ENCODE assay signal across 18 cellular contexts in genomic region chrX:69627744-69628143, GRCh38. TPM values are rescaled to one million over a fixed set of nuclear protein-coding genes. Genes with fewer than 3 reads are reported as not detected.
DNase-seq lines count a peak whose midpoint lies in the region; ATAC-seq and TF ChIP-seq lines count a peak whose summit lies in the region.
"Had no signal": no experiment of that assay in that cellular context is flagged by ENCODE, and none has a peak within 500 bp of the region (broad histone marks: within the 10 kb centered on the region; RNA-seq: fewer than 3 reads in every experiment).

No MANE protein-coding gene starts in this region.

- peaks cover 6% of the 10 kb centered on the region for H3K36me3 Mint-ChIP-seq in activated naive CD4-positive, alpha-beta T cell treated with anti-CD3 and anti-CD28 coated beads, Interleukin-2, amount 50 U/mL, for 24 hours
- no peaks in the 10 kb centered on the region for H3K36me3 Mint-ChIP-seq in activated T-helper 17 cell treated with anti-CD3 and anti-CD28 coated beads, Interleukin-2, amount 50 U/mL, for 72 hours (ENCODE audit: low read depth)
- H3K36me3 Mint-ChIP-seq: CD14-positive monocyte had no signal

- no peaks in the 10 kb centered on the region for H3K36me3 ChIP-seq in mammary epithelial cell (ENCODE audit: insufficient read depth, low read length)

- H3K9ac ChIP-seq in mammary epithelial cell (ENCODE audit: insufficient read depth, low read length) = no peak overlapping the region

- CTCF ChIA-PET in mammary epithelial cell (lab: Charles Lee; ENCODE audit: low non-redundant PET) = no interaction called here

- H3K4me3 Mint-ChIP-seq in activated naive CD4-positive, alpha-beta T cell treated with anti-CD3 and anti-CD28 coated beads, Interleukin-2, amount 50 U/mL, for 24 hours = no peak overlapping the region
- H3K4me3 Mint-ChIP-seq in activated T-helper 17 cell treated with anti-CD3 and anti-CD28 coated beads, Interleukin-2, amount 50 U/mL, for 72 hours = no peak overlapping the region
- H3K4me3 Mint-ChIP-seq in stimulated activated naive CD8-positive, alpha-beta T cell treated with anti-CD3 and anti-CD28 coated beads, Interleukin-15, amount 100 ng/mL, for 72 hours = no peak overlapping the region
- H3K4me3 Mint-ChIP-seq: CD14-positive monocyte had no signal

- no peaks in the 10 kb centered on the region for H3K9me3 ChIP-seq in mammary epithelial cell (replicated peaks; ENCODE audit: insufficient read depth, low read length)

- no TSS peak for BruUV-seq in mammary epithelial cell (replicated peaks; lab: Mats Ljungman, UMichigan)

- intact Hi-C loops in mammary epithelial cell (cut with micrococcal nuclease) = no loop called here

- peak; percentile 75 for ATAC-seq in activated T-helper 17 cell treated with anti-CD3 and anti-CD28 coated beads, Interleukin-2, amount 50 U/mL, for 72 hours (replicated peaks)
- peak; percentile 73 for ATAC-seq in stimulated activated naive CD8-positive, alpha-beta T cell treated with anti-CD3 and anti-CD28 coated beads, Interleukin-15, amount 100 ng/mL, for 72 hours
- no peak for ATAC-seq in GM18868 (IDR thresholded peaks at IDR 0.05; ENCODE audit: unreplicated experiment)

- no peak for TF ChIP-seq CTCF in mammary epithelial cell (conservative IDR thresholded peaks at IDR 0.05 in 1 of 2, IDR thresholded peaks at IDR 0.05 in 1 of 2; ENCODE audit: extremely low read depth in 1 of 2, insufficient read depth in 1 of 2, low read depth in 1 of 2, low read length in 2 of 2)

- H3K4me1 ChIP-seq in mammary epithelial cell (ENCODE audit: insufficient read depth, low read length) = no peaks in the 10 kb centered on the region

- no peak overlapping the region for H3K27ac ChIP-seq in mammary epithelial cell (ENCODE audit: insufficient read depth, low read depth, low read length)
- H3K27ac ChIP-seq: HL-60, RWPE1 had no signal

- H4K20me1 ChIP-seq in mammary epithelial cell (ENCODE audit: insufficient read depth, low read length) = no peaks in the 10 kb centered on the region

- 73% methylated on average over 2 of the region's 2 CpGs for WGBS in mammary epithelial cell (ENCODE audit: low coverage, missing lambda C conversion rate)

- no peaks in the 10 kb centered on the region for H3K27me3 Mint-ChIP-seq in activated naive CD4-positive, alpha-beta T cell treated with anti-CD3 and anti-CD28 coated beads, Interleukin-2, amount 50 U/mL, for 24 hours
- no peaks in the 10 kb centered on the region for H3K27me3 Mint-ChIP-seq in activated T-helper 17 cell treated with anti-CD3 and anti-CD28 coated beads, Interleukin-2, amount 50 U/mL, for 72 hours
- H3K27me3 Mint-ChIP-seq in stimulated activated naive CD8-positive, alpha-beta T cell treated with anti-CD3 and anti-CD28 coated beads, Interleukin-15, amount 100 ng/mL, for 72 hours = no peaks in the 10 kb centered on the region

- H3K27ac Mint-ChIP-seq in activated naive CD4-positive, alpha-beta T cell treated with anti-CD3 and anti-CD28 coated beads, Interleukin-2, amount 50 U/mL, for 24 hours = peak overlapping the region; percentile 90
- no peak overlapping the region for H3K27ac Mint-ChIP-seq in activated T-helper 17 cell treated with anti-CD3 and anti-CD28 coated beads, Interleukin-2, amount 50 U/mL, for 72 hours
- no peak overlapping the region for H3K27ac Mint-ChIP-seq in stimulated activated naive CD8-positive, alpha-beta T cell treated with anti-CD3 and anti-CD28 coated beads, Interleukin-15, amount 100 ng/mL, for 72 hours
- H3K27ac Mint-ChIP-seq: CD14-positive monocyte had no signal

- H3K4me2 ChIP-seq in mammary epithelial cell (ENCODE audit: insufficient read depth, low read depth, low read length) = no peak overlapping the region

- H3K9me3 Mint-ChIP-seq in activated naive CD4-positive, alpha-beta T cell treated with anti-CD3 and anti-CD28 coated beads, Interleukin-2, amount 50 U/mL, for 24 hours = no peaks in the 10 kb centered on the region
- no peaks in the 10 kb centered on the region for H3K9me3 Mint-ChIP-seq in activated T-helper 17 cell treated with anti-CD3 and anti-CD28 coated beads, Interleukin-2, amount 50 U/mL, for 72 hours
- H3K9me3 Mint-ChIP-seq in stimulated activated naive CD8-positive, alpha-beta T cell treated with anti-CD3 and anti-CD28 coated beads, Interleukin-15, amount 100 ng/mL, for 72 hours = peaks cover 2 to 7% of the 10 kb centered on the region in 2 donors

- H3K4me3 ChIP-seq in mammary epithelial cell (replicated peaks in 1 of 3; ENCODE audit: insufficient read depth in 1 of 3, low read depth in 2 of 3, low read length in 3 of 3) = no peak overlapping the region

- dilution Hi-C loops in mammary epithelial cell (cut with HindIII; ENCODE audit: low sequenced_read_pairs) = no loop called here

- no peak for DNase-seq in activated naive CD4-positive, alpha-beta T cell treated with anti-CD3 and anti-CD28 coated beads, Interleukin-2, amount 50 U/mL, for 16 hours
- DNase-seq in KBM-7 (peak; percentile 19), mammary epithelial cell (no peak)
- peak in 1 of 2 donors; percentile 8 for DNase-seq in stimulated activated naive CD8-positive, alpha-beta T cell treated with anti-CD3 and anti-CD28 coated beads, Interleukin-15, amount 100 ng/mL, for 72 hours
- DNase-seq: IMR-90, MM.1S, NCI-H1092, NCI-H146, NCI-H2029 treated with DMSO at 0.1 percent for 48 hours, NCI-H446 treated with DMSO at 0.1 percent for 48 hours, NCI-H774, SIG-M5 had no signal

- no peaks in the 10 kb centered on the region for H3K27me3 ChIP-seq in mammary epithelial cell (ENCODE audit: insufficient read depth, low read length)

- no peaks in the 10 kb centered on the region for H3K79me2 ChIP-seq in mammary epithelial cell (ENCODE audit: insufficient read depth, low read length)

- in situ Hi-C loops in KBM-7 (cut with MboI; ENCODE audit: low pct_unique_long_range_greater_than_20kb, low sequenced_read_pairs) (no loop called here), mammary epithelial cell (cut with MboI; ENCODE audit: low sequenced_read_pairs in 2 of 2) (no loop called here)

- peaks cover 51% of the 10 kb centered on the region for H3K4me1 Mint-ChIP-seq in activated naive CD4-positive, alpha-beta T cell treated with anti-CD3 and anti-CD28 coated beads, Interleukin-2, amount 50 U/mL, for 24 hours
- peaks cover 14% of the 10 kb centered on the region for H3K4me1 Mint-ChIP-seq in activated T-helper 17 cell treated with anti-CD3 and anti-CD28 coated beads, Interleukin-2, amount 50 U/mL, for 72 hours
- peaks cover 11% of the 10 kb centered on the region for H3K4me1 Mint-ChIP-seq in stimulated activated naive CD8-positive, alpha-beta T cell treated with anti-CD3 and anti-CD28 coated beads, Interleukin-15, amount 100 ng/mL, for 72 hours

- H2AFZ ChIP-seq in mammary epithelial cell (ENCODE audit: low read depth, low read length) = no peak overlapping the region

RNA-seq across cellular contexts. Expression of gene EDA, which starts 11.8 kb away (rescaled TPM):
- total RNA-seq in activated T-helper 17 cell treated with anti-CD3 and anti-CD28 coated beads, Interleukin-2, amount 50 U/mL, for 72 hours = 1 to 10 TPM; 2.2 to 6.5 TPM
- 1 to 10 TPM in 1 of 2 donors, under 1 TPM in 1; 0.17 to 1.4 TPM for total RNA-seq in mammary epithelial cell
- polyA plus RNA-seq in mammary epithelial cell = 0.40 TPM
- polyA minus RNA-seq in mammary epithelial cell = not detected
- polyA plus RNA-seq: IMR-90 had no signal
